In the genomic region with DNA sequence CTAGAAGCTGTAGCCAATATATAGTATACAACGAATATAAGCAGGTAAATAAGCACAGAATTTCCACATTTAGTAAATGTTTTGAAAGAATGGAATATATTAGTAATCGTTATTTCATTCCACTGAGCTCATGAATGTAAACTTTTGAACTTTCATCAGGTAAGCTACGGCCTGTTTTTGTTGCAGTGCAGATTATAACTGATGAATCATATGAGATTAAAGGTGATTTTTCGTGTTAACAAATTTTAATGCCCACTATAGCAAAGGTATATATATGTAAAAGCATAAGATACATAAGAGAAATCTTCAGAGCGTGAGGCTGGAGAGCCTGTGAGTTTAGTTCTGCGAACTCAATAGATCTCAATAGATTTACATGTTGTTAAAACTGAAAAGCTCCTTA, we compare ENCODE assay signal across 28 cellular contexts. TPM values are rescaled to one million over a fixed set of nuclear protein-coding genes. Genes with fewer than 3 reads are reported as not detected.
DNase-seq lines count a peak whose midpoint lies in the region; ATAC-seq, FAIRE-seq and TF ChIP-seq lines count a peak whose summit lies in the region.
"Had no signal": no experiment of that assay in that cellular context is flagged by ENCODE, and none has a peak within 500 bp of the region (broad histone marks: within the 10 kb centered on the region; RNA-seq: fewer than 3 reads in every experiment).

No MANE protein-coding gene starts in this region.

- H3K4me3 ChIP-seq in bronchial epithelial cell (ENCODE audit: low read depth, low read length), result no peak overlapping the region
- H3K4me3 ChIP-seq: GM23338, HAP-1, SK-N-MC had no signal

- H3K4me1 Mint-ChIP-seq in activated T-helper 1 cell treated with anti-CD3 and anti-CD28 coated beads, Interleukin-12 subunit alpha, Interleukin-12 subunit beta, Interleukin-2, Interleukin-4 antibody, amounts not matched to agents 30 ng/mL and 10 ng/mL and 1 ng/mL, durations not matched to agents 14 hours and 24 hours and 36 hours (ENCODE audit: low read depth), result no peaks in the 10 kb centered on the region
- H3K4me1 Mint-ChIP-seq: GM23338 had no signal

- ATAC-seq in activated CD4-positive, CD25-positive, alpha-beta regulatory T cell treated with anti-CD3 and anti-CD28 coated beads, Interleukin-2, amount 50 U/mL, for 24 hours, result peak; percentile 36 to 52
- ATAC-seq in GM18505 (IDR thresholded peaks at IDR 0.05; ENCODE audit: unreplicated experiment) (no peak), HG02973 (IDR thresholded peaks at IDR 0.05; ENCODE audit: unreplicated experiment) (no peak)
- ATAC-seq: GM23338 had no signal

- H3K4me3 Mint-ChIP-seq in activated T-helper 1 cell treated with anti-CD3 and anti-CD28 coated beads, Interleukin-12 subunit alpha, Interleukin-12 subunit beta, Interleukin-2, Interleukin-4 antibody, amounts not matched to agents 30 ng/mL and 10 ng/mL and 1 ng/mL, durations not matched to agents 14 hours and 24 hours and 36 hours, result no peak overlapping the region
- H3K4me3 Mint-ChIP-seq: CD14-positive monocyte, GM23338 had no signal

- no peak for DNase-seq in activated CD4-positive, CD25-positive, alpha-beta regulatory T cell treated with anti-CD3 and anti-CD28 coated beads, Interleukin-2, amount 50 U/mL, for 72 hours
- DNase-seq in bronchial epithelial cell (ENCODE audit: low read depth) (peak; percentile 85), iris pigment epithelial cell (ENCODE audit: low read depth) (peak; percentile 68), NCI-H1436 (lab: John Stamatoyannopoulos, UW) (no peak)
- DNase-seq in activated T-helper 1 cell treated with anti-CD3 and anti-CD28 coated beads, Interleukin-12 subunit alpha, Interleukin-12 subunit beta, Interleukin-2, Interleukin-4 antibody, amounts not matched to agents 30 ng/mL and 10 ng/mL and 1 ng/mL, durations not matched to agents 14 hours and 24 hours and 36 hours (ENCODE audit: low spot score), result no peak
- DNase-seq: Karpas-422, MV-4-11, NCI-H1105 treated with DMSO at 0.1 percent for 48 hours, NCI-H1694 treated with DMSO at 0.1 percent for 48 hours, NCI-H2081 treated with DMSO at 0.1 percent for 48 hours, NCI-H2171 treated with DMSO at 0.1 percent for 48 hours, NCI-H526, OCI-M1, RPMI8226, SHP77 treated with DMSO at 0.1 percent for 48 hours had no signal

- no peak overlapping the region for H3K27ac Mint-ChIP-seq in activated T-helper 1 cell treated with anti-CD3 and anti-CD28 coated beads, Interleukin-12 subunit alpha, Interleukin-12 subunit beta, Interleukin-2, Interleukin-4 antibody, amounts not matched to agents 30 ng/mL and 10 ng/mL and 1 ng/mL, durations not matched to agents 14 hours and 24 hours and 36 hours
- H3K27ac Mint-ChIP-seq: GM23338 had no signal

- H3K27me3 ChIP-seq in bronchial epithelial cell (ENCODE audit: control insufficient read depth, insufficient read depth, low read length), result no peaks in the 10 kb centered on the region

- TF ChIP-seq POLR2A in GM18505 (IDR thresholded peaks at IDR 0.05; ENCODE audit: borderline replicate concordance, extremely low read depth, insufficient read depth, insufficient read length), result no peak

- H3K9me3 Mint-ChIP-seq in activated T-helper 1 cell treated with anti-CD3 and anti-CD28 coated beads, Interleukin-12 subunit alpha, Interleukin-12 subunit beta, Interleukin-2, Interleukin-4 antibody, amounts not matched to agents 30 ng/mL and 10 ng/mL and 1 ng/mL, durations not matched to agents 14 hours and 24 hours and 36 hours, result peaks cover 4% of the 10 kb centered on the region
- H3K9me3 Mint-ChIP-seq: GM23338 had no signal

- no peak for TF ChIP-seq CTCF in bronchial epithelial cell (IDR thresholded peaks at IDR 0.05; ENCODE audit: insufficient read depth, low read length, severe bottlenecking)

- FAIRE-seq in bronchial epithelial cell (lab: Jason Lieb, UNC), result no peak
- FAIRE-seq: G401.6, GM12892, GM18507, HTR-8/SVneo had no signal

- no peaks in the 10 kb centered on the region for H3K36me3 Mint-ChIP-seq in activated T-helper 1 cell treated with anti-CD3 and anti-CD28 coated beads, Interleukin-12 subunit alpha, Interleukin-12 subunit beta, Interleukin-2, Interleukin-4 antibody, amounts not matched to agents 30 ng/mL and 10 ng/mL and 1 ng/mL, durations not matched to agents 14 hours and 24 hours and 36 hours (ENCODE audit: low read depth)

- H3K36me3 ChIP-seq in bronchial epithelial cell (ENCODE audit: control insufficient read depth, insufficient read depth, low read length), result no peaks in the 10 kb centered on the region
- H3K36me3 ChIP-seq: HAP-1 had no signal

- H3K27me3 Mint-ChIP-seq in activated T-helper 1 cell treated with anti-CD3 and anti-CD28 coated beads, Interleukin-12 subunit alpha, Interleukin-12 subunit beta, Interleukin-2, Interleukin-4 antibody, amounts not matched to agents 30 ng/mL and 10 ng/mL and 1 ng/mL, durations not matched to agents 14 hours and 24 hours and 36 hours (ENCODE audit: insufficient read depth), result no peaks in the 10 kb centered on the region

- intact Hi-C loops in activated T-helper 1 cell treated with anti-CD3 and anti-CD28 coated beads, Interleukin-12 subunit alpha, Interleukin-12 subunit beta, Interleukin-2, Interleukin-4 antibody, amounts not matched to agents 30 ng/mL and 10 ng/mL and 1 ng/mL, durations not matched to agents 14 hours and 24 hours and 36 hours (cut with micrococcal nuclease), result no loop called here

RNA-seq across cellular contexts. Expression of a gene that starts 1.1 kb away (rescaled TPM):
- total RNA-seq in bronchial epithelial cell, result not detected in 2 replicates
- total RNA-seq in activated T-helper 1 cell treated with anti-CD3 and anti-CD28 coated beads, Interleukin-12 subunit alpha, Interleukin-12 subunit beta, Interleukin-2, Interleukin-4 antibody, amounts not matched to agents 30 ng/mL and 10 ng/mL and 1 ng/mL, durations not matched to agents 14 hours and 24 hours and 36 hours, result not detected in 2 replicates
- total RNA-seq: Daoy, GM23338, M059J had no signal

RNA-seq across cellular contexts. Expression of a gene that starts 7.5 kb away (rescaled TPM):
- not detected in 2 replicates for total RNA-seq in bronchial epithelial cell
- not detected in 2 replicates for total RNA-seq in activated T-helper 1 cell treated with anti-CD3 and anti-CD28 coated beads, Interleukin-12 subunit alpha, Interleukin-12 subunit beta, Interleukin-2, Interleukin-4 antibody, amounts not matched to agents 30 ng/mL and 10 ng/mL and 1 ng/mL, durations not matched to agents 14 hours and 24 hours and 36 hours
- total RNA-seq: Daoy, GM23338, M059J had no signal

Comparison
In these comparisons a context has a peak if more than half of its experiments do, and no peak if none do; other contexts are left out.
1. ATAC-seq: peak in activated CD4-positive, CD25-positive, alpha-beta regulatory T cell treated with anti-CD3 and anti-CD28 coated beads, Interleukin-2, amount 50 U/mL, for 24 hours (2 of 2); none in GM18505 (single experiment) and HG02973 (single experiment).
2. DNase-seq: peak in bronchial epithelial cell (single experiment) and iris pigment epithelial cell (single experiment); none in activated CD4-positive, CD25-positive, alpha-beta regulatory T cell treated with anti-CD3 and anti-CD28 coated beads, Interleukin-2, amount 50 U/mL, for 72 hours (single experiment), activated T-helper 1 cell treated with anti-CD3 and anti-CD28 coated beads, Interleukin-12 subunit alpha, Interleukin-12 subunit beta, Interleukin-2, Interleukin-4 antibody, amounts not matched to agents 30 ng/mL and 10 ng/mL and 1 ng/mL, durations not matched to agents 14 hours and 24 hours and 36 hours (single experiment) and NCI-H1436 (single experiment).